ENCODE assay signal across 11 cellular contexts in genomic region chr13:74573654-74574053, GRCh38.
DNase-seq lines count a peak whose midpoint lies in the region; ATAC-seq, FAIRE-seq and TF ChIP-seq lines count a peak whose summit lies in the region.
"Had no signal": no experiment of that assay in that cellular context is flagged by ENCODE, and none has a peak within 500 bp of the region (broad histone marks: within the 10 kb centered on the region; RNA-seq: fewer than 3 reads in every experiment).

No MANE protein-coding gene starts in this region.

- peak; percentile 43 for DNase-seq in BE2C
- peak; percentile 48 for DNase-seq in ELF-1 (ENCODE audit: low read depth, low spot score)
- DNase-seq in OCI-M1 (lab: John Stamatoyannopoulos, UW), result peak; percentile 14
- no peak for DNase-seq in fibroblast of mammary gland (ENCODE audit: low read depth)
- DNase-seq in small intestine, result no peak
- DNase-seq: activated B cell treated with CpG ODN at 0.5 μM for 24 hours, esophagus squamous epithelium, MM.1S, sigmoid colon had no signal

- H3K4me1 ChIP-seq in BE2C (peaks cover 14% of the 10 kb centered on the region), small intestine (ENCODE audit: control insufficient read depth in 2 of 2, insufficient read depth in 1 of 2, low read depth in 1 of 2, low read length in 1 of 2) (no peaks in the 10 kb centered on the region)

- H3K9me3 ChIP-seq in BE2C (no peaks in the 10 kb centered on the region), small intestine (ENCODE audit: control insufficient read depth, low read depth) (no peaks in the 10 kb centered on the region)
- H3K9me3 ChIP-seq: esophagus squamous epithelium, sigmoid colon had no signal

- H3K27ac ChIP-seq in small intestine (ENCODE audit: low read depth in 1 of 2, low read length in 1 of 2), result no peak overlapping the region
- H3K27ac ChIP-seq: esophagus squamous epithelium, sigmoid colon had no signal

- WGBS in small intestine, 3 donors, result 72 to 78% (median 77%) methylated on average over 7 of the region's 7 CpGs

- H3K36me3 ChIP-seq in BE2C (no peaks in the 10 kb centered on the region), small intestine (ENCODE audit: control insufficient read depth in 2 of 2, insufficient read depth in 2 of 2, low read length in 2 of 2) (no peaks in the 10 kb centered on the region)
- H3K36me3 ChIP-seq: esophagus squamous epithelium, sigmoid colon had no signal

- no peak overlapping the region for H3K4me3 ChIP-seq in BE2C (ENCODE audit: low read depth, low read length)
- H3K4me3 ChIP-seq in fibroblast of mammary gland (ENCODE audit: control insufficient read depth, low read depth, low read length), result no peak overlapping the region
- H3K4me3 ChIP-seq in small intestine (ENCODE audit: low read depth in 1 of 2, low read length in 2 of 2), result no peak overlapping the region
- H3K4me3 ChIP-seq: esophagus squamous epithelium, sigmoid colon had no signal

- H3K27me3 ChIP-seq in BE2C (no peaks in the 10 kb centered on the region), small intestine (ENCODE audit: control insufficient read depth in 2 of 2, insufficient read depth in 2 of 2, low read length in 2 of 2) (peaks cover 0 to 3% of the 10 kb centered on the region in 2 donors)
- H3K27me3 ChIP-seq: sigmoid colon had no signal

- ATAC-seq in GM21576 (IDR thresholded peaks at IDR 0.05; ENCODE audit: unreplicated experiment) (no peak), GM21737 (IDR thresholded peaks at IDR 0.05; ENCODE audit: unreplicated experiment) (no peak)

- FAIRE-seq in small intestine (lab: Jason Lieb, UNC), result no peak

- TF ChIP-seq CTCF in BE2C (IDR thresholded peaks at IDR 0.05; ENCODE audit: low read depth, low read length), result peak; percentile 56
- peak; percentile 32 for TF ChIP-seq CTCF in fibroblast of mammary gland (conservative IDR thresholded peaks at IDR 0.05; ENCODE audit: control insufficient read depth, insufficient read depth, low read depth, low read length)

Comparison
In these comparisons a context has a peak if more than half of its experiments do, and no peak if none do; other contexts are left out.
1. DNase-seq: peak in BE2C (single experiment), ELF-1 (single experiment) and OCI-M1 (single experiment); none in fibroblast of mammary gland (single experiment) and small intestine (single experiment).